27 cellular contexts compared by ENCODE assay signal in the genomic region with DNA sequence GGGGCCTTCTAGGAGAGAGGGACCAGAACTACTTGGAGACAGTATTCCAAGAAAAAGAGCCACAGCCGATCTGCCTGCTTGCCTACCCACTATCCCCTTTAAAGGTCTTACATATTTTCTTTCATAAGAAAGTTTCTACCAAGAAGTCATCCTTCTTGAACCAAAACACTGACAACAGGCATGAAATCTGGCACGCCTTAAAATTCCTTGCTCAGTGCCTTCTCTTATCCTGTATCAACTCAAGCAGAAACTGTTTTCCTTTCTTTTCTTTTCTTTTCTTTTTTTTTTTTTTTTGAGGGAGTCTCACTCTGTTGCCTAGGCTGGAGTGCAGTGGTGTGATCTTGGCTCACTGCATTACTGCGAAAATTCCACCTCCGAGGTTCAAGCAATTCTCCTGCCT.
"Had no signal": no experiment of that assay in that cellular context is flagged by ENCODE, and none has a peak within 500 bp of the region (broad histone marks: within the 10 kb centered on the region; RNA-seq: fewer than 3 reads in every experiment).

No MANE protein-coding gene starts in this region.

- H3K27me3 ChIP-seq: Peyer's patch, SJSA1 had no signal

- H3K27ac ChIP-seq: RWPE1, SJSA1 had no signal

- H3K9me3 ChIP-seq: Peyer's patch, SJSA1 had no signal

- FAIRE-seq: astrocyte, TTC549 had no signal

- H3K4me3 ChIP-seq: Peyer's patch, SJSA1 had no signal

- H3K36me3 ChIP-seq: Peyer's patch had no signal

- DNase-seq: activated B cell treated with CpG ODN at 0.5 μM for 24 hours; activated CD4-positive, alpha-beta T cell treated with anti-CD3 and anti-CD28 coated beads for 1 hour; activated CD4-positive, alpha-beta T cell treated with anti-CD3 and anti-CD28 coated beads, Interleukin-2, amount 10 ng/mL, durations not matched to agents 24 days and 14 days; activated CD4-positive, alpha-beta T cell treated with anti-CD3 and anti-CD28 coated beads, Interleukin-2, amount 50 U/mL, for 48 hours; activated CD8-positive, alpha-beta memory T cell treated with anti-CD3 and anti-CD28 coated beads, Interleukin-2, amount 10 ng/mL, durations not matched to agents 7 days and 5 days; activated effector memory CD4-positive, alpha-beta T cell treated with anti-CD3 and anti-CD28 coated beads, Interleukin-2, amount 50 U/mL, for 16 hours; activated naive CD4-positive, alpha-beta T cell treated with Interleukin-2 at 50 U/mL for 16 hours; activated naive CD8-positive, alpha-beta T cell treated with anti-CD3 and anti-CD28 coated beads, Interleukin-2, amount 50 U/mL, for 24 hours; activated T-cell treated with anti-CD3 and anti-CD28 coated beads, Interleukin-2, amount 50 U/mL, for 24 hours; amniotic stem cell; Kasumi-1; KBM-7; NCI-H1048; NCI-H146; NCI-H187 treated with DMSO at 0.1 percent for 48 hours; NCI-H2081 treated with DMSO at 0.1 percent for 48 hours; NCI-H446; NCI-H524; Peyer's patch; SHP77; T-helper 17 cell; T1000 had no signal

- ATAC-seq: activated CD8-positive, alpha-beta memory T cell treated with anti-CD3 and anti-CD28 coated beads, Interleukin-2, amount 10 ng/mL, durations not matched to agents 7 days and 5 days; activated naive CD4-positive, alpha-beta T cell treated with anti-CD3 and anti-CD28 coated beads, Interleukin-2, amount 50 U/mL, for 72 hours; activated naive CD8-positive, alpha-beta T cell treated with anti-CD3 and anti-CD28 coated beads, Interleukin-2, amount 50 U/mL, for 24 hours; T-helper 17 cell had no signal
